25 cellular contexts compared by ENCODE assay signal in the genomic region with DNA sequence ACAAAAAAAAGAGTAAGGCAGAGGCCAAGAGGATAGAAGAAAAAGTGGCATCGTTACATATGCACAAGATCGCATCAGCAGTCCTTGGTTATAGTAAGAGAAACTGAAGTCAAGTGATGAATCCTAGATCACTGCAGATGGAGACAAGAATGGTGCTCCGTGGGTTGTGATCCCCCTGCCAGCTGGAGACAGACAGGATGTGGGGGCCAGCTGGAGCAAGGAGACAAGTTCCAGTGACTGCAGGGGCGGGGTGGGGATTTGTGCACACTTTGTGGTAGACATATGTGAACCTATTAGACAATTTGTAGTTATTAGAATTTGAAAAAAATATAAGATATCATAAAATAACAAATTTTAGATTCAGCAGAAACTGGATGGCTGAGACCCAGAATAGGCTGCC.
"Had no signal": no experiment of that assay in that cellular context is flagged by ENCODE, and none has a peak within 500 bp of the region (broad histone marks: within the 10 kb centered on the region; RNA-seq: fewer than 3 reads in every experiment).

No MANE protein-coding gene starts in this region.

- ATAC-seq: stimulated activated effector memory CD8-positive, alpha-beta T cell treated with anti-CD3 and anti-CD28 coated beads, Interleukin-12 subunit alpha, Interleukin-12 subunit beta, amount 100 ng/mL, for 72 hours; stimulated activated memory B cell treated with anti-CD40 and anti-IgM and Interleukin-4, amounts not matched to agents 10 μg/mL and 1 μg/mL and 100 μg/mL, for 72 hours; stimulated activated naive B cell treated with anti-CD40 and anti-IgM and Interleukin-4, amounts not matched to agents 10 μg/mL and 1 μg/mL and 100 μg/mL, for 72 hours; stimulated activated naive CD8-positive, alpha-beta T cell treated with anti-CD3 and anti-CD28 coated beads, Interleukin-15, amount 100 ng/mL, for 72 hours; stimulated activated naive CD8-positive, alpha-beta T cell treated with anti-CD3 and anti-CD28 coated beads, Interleukin-15, Interleukin-2, amounts not matched to agents 100 U/mL and 50 U/mL, for 24 hours; upper lobe of right lung had no signal

- H3K27me3 ChIP-seq: stomach, suprapubic skin, testis, thyroid gland, tibial artery, tibial nerve, transverse colon, upper lobe of left lung, upper lobe of right lung, uterus, vagina had no signal

- H3K36me3 ChIP-seq: stomach, suprapubic skin, thoracic aorta, thyroid gland, tibial artery, tibial nerve, transverse colon, upper lobe of left lung, upper lobe of right lung, uterus, vagina had no signal

- H3K4me3 ChIP-seq: stomach, suprapubic skin, thoracic aorta, thyroid gland, tibial artery, tibial nerve, transverse colon, upper lobe of left lung, upper lobe of right lung, uterus, vagina had no signal

- DNase-seq: stimulated activated CD4-positive, alpha-beta T cell treated with anti-CD3 and anti-CD28 coated beads, Interleukin-2, amount 100 ng/mL, for 48 hours; stimulated activated CD4-positive, alpha-beta T cell treated with anti-CD3 and anti-CD28 coated beads, Interleukin-4, amount 100 ng/mL, for 1 hour; stimulated activated CD4-positive, alpha-beta T cell treated with anti-CD3 and anti-CD28 coated beads, Interleukin-4, amount 100 ng/mL, for 24 hours; stimulated activated CD4-positive, alpha-beta T cell treated with anti-CD3 and anti-CD28 coated beads, Interleukin-4, amount 100 ng/mL, for 4 hours; stimulated activated CD8-positive, alpha-beta memory T cell treated with anti-CD3 and anti-CD28 coated beads, Interleukin-4, amount 100 ng/mL, for 48 hours; stimulated activated naive B cell treated with anti-CD40 and anti-IgM and Interleukin-4, amounts not matched to agents 10 μg/mL and 1 μg/mL and 100 μg/mL, for 72 hours; stimulated activated naive CD4-positive, alpha-beta T cell; stimulated activated naive CD4-positive, alpha-beta T cell treated with Interleukin-2 at 50 U/mL for 16 hours; stimulated activated naive CD8-positive, alpha-beta T cell treated with anti-CD3 and anti-CD28 coated beads, Interleukin-15, amount 100 ng/mL, for 72 hours; stimulated activated naive CD8-positive, alpha-beta T cell treated with anti-CD3 and anti-CD28 coated beads, Interleukin-15, Interleukin-2, amounts not matched to agents 100 U/mL and 50 U/mL, for 24 hours; stomach; substantia nigra; testis; thyroid gland; tibial artery; transverse colon; upper lobe of right lung; uterus had no signal

- H3K9me3 ChIP-seq: testis, thyroid gland, upper lobe of right lung, uterus had no signal

- H3K4me1 ChIP-seq: stomach, suprapubic skin, testis, thyroid gland, tibial artery, tibial nerve, transverse colon, upper lobe of left lung, upper lobe of right lung, uterus, vagina had no signal

- H3K27ac ChIP-seq: stomach, suprapubic skin, testis, thoracic aorta, thyroid gland, tibial artery, tibial nerve, transverse colon, upper lobe of left lung, upper lobe of right lung, uterus, vagina had no signal
